19 cellular contexts compared by ENCODE assay signal in the genomic region with DNA sequence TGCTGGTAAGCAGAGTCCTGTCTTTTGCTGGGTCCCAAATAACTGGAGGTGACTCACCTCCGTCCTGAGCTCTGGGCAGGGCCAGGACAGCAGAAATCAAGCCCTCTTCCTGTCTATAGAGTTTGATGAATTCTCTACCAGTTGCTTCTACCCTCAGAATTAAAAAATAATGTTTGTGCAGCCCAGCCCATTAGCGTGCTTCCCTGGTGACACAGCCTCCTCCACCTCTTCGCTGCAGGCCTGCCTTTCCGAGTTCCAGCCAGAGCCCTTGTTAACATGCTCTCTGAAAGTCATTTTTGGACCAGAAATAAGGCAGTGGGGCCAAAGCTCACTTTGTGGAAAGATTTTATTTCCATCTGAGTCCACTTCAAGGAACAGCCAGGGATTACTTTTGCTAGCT.
DNase-seq lines count a peak whose midpoint lies in the region; ATAC-seq and TF ChIP-seq lines count a peak whose summit lies in the region.
"Had no signal": no experiment of that assay in that cellular context is flagged by ENCODE, and none has a peak within 500 bp of the region (broad histone marks: within the 10 kb centered on the region; RNA-seq: fewer than 3 reads in every experiment).

No MANE protein-coding gene starts in this region.

- no peak overlapping the region for H3K4me3 ChIP-seq in foreskin fibroblast (ENCODE audit: low read depth in 1 of 2, low read length in 2 of 2)
- H3K4me3 ChIP-seq in esophagus squamous epithelium = no peak overlapping the region
- H3K4me3 ChIP-seq: colonic mucosa, psoas muscle, SJSA1 had no signal

- H3K4me3 Mint-ChIP-seq in natural killer cell treated with Interleukin-12 subunit alpha and Interleukin-12 subunit beta and Interleukin-15 and Interleukin-18, amount 100 ng/mL, for 72 hours = no peak overlapping the region
- H3K4me3 Mint-ChIP-seq: activated B cell treated with CpG ODN at 0.5 μM for 24 hours; activated CD4-positive, alpha-beta memory T cell treated with anti-CD3 and anti-CD28 coated beads, Interleukin-2, amount 10 ng/mL, durations not matched to agents 7 days and 5 days; nephron progenitor cell had no signal

- H3K27ac Mint-ChIP-seq in natural killer cell treated with Interleukin-12 subunit alpha and Interleukin-12 subunit beta and Interleukin-15 and Interleukin-18, amount 100 ng/mL, for 72 hours = no peak overlapping the region
- H3K27ac Mint-ChIP-seq: activated B cell treated with CpG ODN at 0.5 μM for 24 hours; activated CD4-positive, alpha-beta memory T cell treated with anti-CD3 and anti-CD28 coated beads, Interleukin-2, amount 10 ng/mL, durations not matched to agents 7 days and 5 days; nephron progenitor cell had no signal

- no peak for TF ChIP-seq POLR2A in esophagus squamous epithelium (IDR thresholded peaks at IDR 0.05)

- DNase-seq in A172 (ENCODE audit: low spot score) (peak; percentile 28), ELR (ENCODE audit: low read depth) (peak; percentile 35), foreskin fibroblast (peak; percentile 29 to 75), esophagus squamous epithelium (lab: John Stamatoyannopoulos, UW) (no peak), KG1 (lab: John Stamatoyannopoulos, UW) (no peak), NCI-H524 (lab: John Stamatoyannopoulos, UW) (no peak)
- no peak for DNase-seq in natural killer cell treated with Interleukin-12 subunit alpha and Interleukin-12 subunit beta and Interleukin-15 and Interleukin-18, amount 100 ng/mL, for 72 hours (ENCODE audit: low spot score)
- DNase-seq: activated B cell treated with CpG ODN at 0.5 μM for 24 hours; activated CD4-positive, alpha-beta memory T cell treated with anti-CD3 and anti-CD28 coated beads, Interleukin-2, amount 10 ng/mL, durations not matched to agents 7 days and 5 days; activated naive CD4-positive, alpha-beta T cell; colonic mucosa; DND-41; foreskin keratinocyte; Kasumi-1; NCI-H748 treated with DMSO at 0.1 percent for 48 hours; nephron progenitor cell had no signal

- intact Hi-C loops in esophagus squamous epithelium (cut with DNase I) = no loop called here

- 41 to 74% methylated on average over 3 to 4 of the region's 4 CpGs for WGBS in esophagus squamous epithelium, 2 donors

- H3K4me1 ChIP-seq in esophagus squamous epithelium = no peaks in the 10 kb centered on the region
- H3K4me1 ChIP-seq: colonic mucosa, foreskin keratinocyte, psoas muscle had no signal

- peak; percentile 76 for ATAC-seq in SK-N-SH treated with all-trans-retinoic acid at 6 μM for 48 hours
- no peak for ATAC-seq in natural killer cell treated with Interleukin-12 subunit alpha and Interleukin-12 subunit beta and Interleukin-15 and Interleukin-18, amount 100 ng/mL, for 72 hours
- ATAC-seq: foreskin keratinocyte, psoas muscle had no signal

- H3K27ac ChIP-seq in esophagus squamous epithelium = no peak overlapping the region
- H3K27ac ChIP-seq: colonic mucosa, foreskin keratinocyte, psoas muscle, SJSA1 had no signal

- H3K9me3 ChIP-seq in esophagus squamous epithelium = no peaks in the 10 kb centered on the region
- H3K9me3 ChIP-seq: colonic mucosa, psoas muscle, SJSA1 had no signal

- peaks cover 6% of the 10 kb centered on the region for H3K9me3 Mint-ChIP-seq in natural killer cell treated with Interleukin-12 subunit alpha and Interleukin-12 subunit beta and Interleukin-15 and Interleukin-18, amount 100 ng/mL, for 72 hours
- H3K9me3 Mint-ChIP-seq: activated B cell treated with CpG ODN at 0.5 μM for 24 hours, nephron progenitor cell had no signal

- H3K36me3 ChIP-seq in esophagus squamous epithelium = no peaks in the 10 kb centered on the region
- H3K36me3 ChIP-seq: colonic mucosa, SJSA1 had no signal

- no peak for TF ChIP-seq CTCF in foreskin fibroblast (IDR thresholded peaks at IDR 0.05; ENCODE audit: low read depth, low read length)
- TF ChIP-seq CTCF in esophagus squamous epithelium (IDR thresholded peaks at IDR 0.05) = no peak

- peaks cover 0 to 16% of the 10 kb centered on the region in 2 donors for H3K27me3 Mint-ChIP-seq in natural killer cell treated with Interleukin-12 subunit alpha and Interleukin-12 subunit beta and Interleukin-15 and Interleukin-18, amount 100 ng/mL, for 72 hours
- H3K27me3 Mint-ChIP-seq: activated B cell treated with CpG ODN at 0.5 μM for 24 hours; activated CD4-positive, alpha-beta memory T cell treated with anti-CD3 and anti-CD28 coated beads, Interleukin-2, amount 10 ng/mL, durations not matched to agents 7 days and 5 days had no signal

- H3K36me3 Mint-ChIP-seq in natural killer cell treated with Interleukin-12 subunit alpha and Interleukin-12 subunit beta and Interleukin-15 and Interleukin-18, amount 100 ng/mL, for 72 hours = no peaks in the 10 kb centered on the region

- no peaks in the 10 kb centered on the region for H3K4me1 Mint-ChIP-seq in natural killer cell treated with Interleukin-12 subunit alpha and Interleukin-12 subunit beta and Interleukin-15 and Interleukin-18, amount 100 ng/mL, for 72 hours (ENCODE audit: low read depth in 2 of 2)
- H3K4me1 Mint-ChIP-seq: activated B cell treated with CpG ODN at 0.5 μM for 24 hours; activated CD4-positive, alpha-beta memory T cell treated with anti-CD3 and anti-CD28 coated beads, Interleukin-2, amount 10 ng/mL, durations not matched to agents 7 days and 5 days; nephron progenitor cell had no signal

- no peaks in the 10 kb centered on the region for H3K27me3 ChIP-seq in esophagus squamous epithelium
- H3K27me3 ChIP-seq: colonic mucosa, foreskin keratinocyte, SJSA1 had no signal

TF ChIP-seq in SK-N-SH treated with all-trans-retinoic acid at 6 μM for 48 hours, 23 proteins besides CTCF, POLR2A, EP300 and RAD21:
- TF ChIP-seq ISL1 (CRISPR knock-in tag; IDR thresholded peaks at IDR 0.05) (no peak), ZFP30 (CRISPR knock-in tag; IDR thresholded peaks at IDR 0.05) (no peak), SNAI2 (CRISPR knock-in tag; IDR thresholded peaks at IDR 0.05) (no peak), ZNF8 (CRISPR knock-in tag; IDR thresholded peaks at IDR 0.05) (no peak), ESRRG (CRISPR knock-in tag; IDR thresholded peaks at IDR 0.05) (no peak), RARB (CRISPR knock-in tag; IDR thresholded peaks at IDR 0.05) (no peak), ZFP3 (CRISPR knock-in tag; IDR thresholded peaks at IDR 0.05) (no peak), PPARA (CRISPR knock-in tag; IDR thresholded peaks at IDR 0.05; ENCODE audit: borderline replicate concordance) (no peak)
- TF ChIP-seq, protein P1, sequence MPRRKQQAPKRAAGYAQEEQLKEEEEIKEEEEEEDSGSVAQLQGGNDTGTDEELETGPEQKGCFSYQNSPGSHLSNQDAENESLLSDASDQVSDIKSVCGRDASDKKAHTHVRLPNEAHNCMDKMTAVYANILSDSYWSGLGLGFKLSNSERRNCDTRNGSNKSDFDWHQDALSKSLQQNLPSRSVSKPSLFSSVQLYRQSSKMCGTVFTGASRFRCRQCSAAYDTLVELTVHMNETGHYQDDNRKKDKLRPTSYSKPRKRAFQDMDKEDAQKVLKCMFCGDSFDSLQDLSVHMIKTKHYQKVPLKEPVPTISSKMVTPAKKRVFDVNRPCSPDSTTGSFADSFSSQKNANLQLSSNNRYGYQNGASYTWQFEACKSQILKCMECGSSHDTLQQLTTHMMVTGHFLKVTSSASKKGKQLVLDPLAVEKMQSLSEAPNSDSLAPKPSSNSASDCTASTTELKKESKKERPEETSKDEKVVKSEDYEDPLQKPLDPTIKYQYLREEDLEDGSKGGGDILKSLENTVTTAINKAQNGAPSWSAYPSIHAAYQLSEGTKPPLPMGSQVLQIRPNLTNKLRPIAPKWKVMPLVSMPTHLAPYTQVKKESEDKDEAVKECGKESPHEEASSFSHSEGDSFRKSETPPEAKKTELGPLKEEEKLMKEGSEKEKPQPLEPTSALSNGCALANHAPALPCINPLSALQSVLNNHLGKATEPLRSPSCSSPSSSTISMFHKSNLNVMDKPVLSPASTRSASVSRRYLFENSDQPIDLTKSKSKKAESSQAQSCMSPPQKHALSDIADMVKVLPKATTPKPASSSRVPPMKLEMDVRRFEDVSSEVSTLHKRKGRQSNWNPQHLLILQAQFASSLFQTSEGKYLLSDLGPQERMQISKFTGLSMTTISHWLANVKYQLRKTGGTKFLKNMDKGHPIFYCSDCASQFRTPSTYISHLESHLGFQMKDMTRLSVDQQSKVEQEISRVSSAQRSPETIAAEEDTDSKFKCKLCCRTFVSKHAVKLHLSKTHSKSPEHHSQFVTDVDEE (CRISPR knock-in tag; IDR thresholded peaks at IDR 0.05) = no peak
- TF ChIP-seq, protein P2, sequence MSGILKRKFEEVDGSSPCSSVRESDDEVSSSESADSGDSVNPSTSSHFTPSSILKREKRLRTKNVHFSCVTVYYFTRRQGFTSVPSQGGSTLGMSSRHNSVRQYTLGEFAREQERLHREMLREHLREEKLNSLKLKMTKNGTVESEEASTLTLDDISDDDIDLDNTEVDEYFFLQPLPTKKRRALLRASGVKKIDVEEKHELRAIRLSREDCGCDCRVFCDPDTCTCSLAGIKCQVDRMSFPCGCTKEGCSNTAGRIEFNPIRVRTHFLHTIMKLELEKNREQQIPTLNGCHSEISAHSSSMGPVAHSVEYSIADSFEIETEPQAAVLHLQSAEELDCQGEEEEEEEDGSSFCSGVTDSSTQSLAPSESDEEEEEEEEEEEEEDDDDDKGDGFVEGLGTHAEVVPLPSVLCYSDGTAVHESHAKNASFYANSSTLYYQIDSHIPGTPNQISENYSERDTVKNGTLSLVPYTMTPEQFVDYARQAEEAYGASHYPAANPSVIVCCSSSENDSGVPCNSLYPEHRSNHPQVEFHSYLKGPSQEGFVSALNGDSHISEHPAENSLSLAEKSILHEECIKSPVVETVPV (CRISPR knock-in tag; IDR thresholded peaks at IDR 0.05) = no peak
- TF ChIP-seq, protein P3, sequence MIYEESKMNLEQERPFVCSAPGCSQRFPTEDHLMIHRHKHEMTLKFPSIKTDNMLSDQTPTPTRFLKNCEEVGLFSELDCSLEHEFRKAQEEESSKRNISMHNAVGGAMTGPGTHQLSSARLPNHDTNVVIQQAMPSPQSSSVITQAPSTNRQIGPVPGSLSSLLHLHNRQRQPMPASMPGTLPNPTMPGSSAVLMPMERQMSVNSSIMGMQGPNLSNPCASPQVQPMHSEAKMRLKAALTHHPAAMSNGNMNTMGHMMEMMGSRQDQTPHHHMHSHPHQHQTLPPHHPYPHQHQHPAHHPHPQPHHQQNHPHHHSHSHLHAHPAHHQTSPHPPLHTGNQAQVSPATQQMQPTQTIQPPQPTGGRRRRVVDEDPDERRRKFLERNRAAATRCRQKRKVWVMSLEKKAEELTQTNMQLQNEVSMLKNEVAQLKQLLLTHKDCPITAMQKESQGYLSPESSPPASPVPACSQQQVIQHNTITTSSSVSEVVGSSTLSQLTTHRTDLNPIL (CRISPR knock-in tag; IDR thresholded peaks at IDR 0.05; ENCODE audit: low read depth) = no peak

Comparison
In these comparisons a context has a peak if more than half of its experiments do, and no peak if none do; other contexts are left out.
1. DNase-seq: peak in A172 (single experiment), ELR (single experiment) and foreskin fibroblast (2 of 2); none in natural killer cell treated with Interleukin-12 subunit alpha and Interleukin-12 subunit beta and Interleukin-15 and Interleukin-18, amount 100 ng/mL, for 72 hours (single experiment), esophagus squamous epithelium (single experiment), KG1 (single experiment) and NCI-H524 (0 of 2).